1 cellular context compared by ENCODE assay signal in the genomic region with DNA sequence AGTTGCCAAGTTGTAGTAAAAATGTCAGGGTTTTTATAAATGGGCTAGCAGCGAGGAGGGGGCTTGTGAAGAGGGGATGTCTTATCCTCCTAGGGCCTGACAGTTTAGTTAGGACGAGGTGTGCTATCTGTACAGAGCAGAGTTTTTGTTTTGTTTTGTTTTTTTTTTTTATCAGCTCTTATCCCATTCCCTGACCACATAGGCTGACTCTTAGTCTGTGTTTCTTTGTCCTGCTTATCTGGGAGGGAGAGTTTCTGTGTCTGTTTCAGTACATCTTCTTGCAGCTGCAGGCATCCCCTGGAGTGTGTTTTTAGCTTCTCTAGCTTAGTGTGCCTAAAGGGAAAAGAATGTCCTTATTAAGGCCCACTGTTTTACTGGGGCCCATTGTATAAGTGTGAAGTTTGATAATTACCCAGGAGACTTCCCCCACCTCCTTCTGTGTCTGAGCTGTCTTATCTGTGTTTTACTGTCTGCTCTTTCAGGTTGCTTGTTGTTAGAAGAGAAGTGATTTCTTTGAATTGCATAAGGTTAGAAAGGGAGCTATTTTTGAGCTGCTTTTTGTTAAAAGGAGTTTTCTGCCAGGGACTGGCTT.
A peak's percentile ranks its signal among the peaks of the same experiment; 100 is the strongest.
TF ChIP-seq lines count a peak whose summit lies in the region.

No MANE protein-coding gene starts in this region.

TF ChIP-seq in K562, 482 proteins besides CTCF, POLR2A, EP300 and RAD21 (continues in another document):
- TF ChIP-seq ZFPM2 (CRISPR knock-in tag; IDR thresholded peaks at IDR 0.05) (no peak), PHF20 (IDR thresholded peaks at IDR 0.05; ENCODE audit: partially characterized antibody) (no peak), BMI1 (IDR thresholded peaks at IDR 0.05; ENCODE audit: low read length) (no peak), HDAC3 (IDR thresholded peaks at IDR 0.05; ENCODE audit: borderline replicate concordance, partially characterized antibody) (peak; percentile 87), ADNP (tag; IDR thresholded peaks at IDR 0.05) (no peak), MAZ (CRISPR knock-in tag; conservative IDR thresholded peaks at IDR 0.05 in 1 of 2, IDR thresholded peaks at IDR 0.05 in 1 of 2) (0 out of 4 replicates have a peak, but pooled peaks of 1 of the 2 experiments have one; percentile 39), ZNF121 (CRISPR knock-in tag; conservative IDR thresholded peaks at IDR 0.05) (no peak), CSDE1 (IDR thresholded peaks at IDR 0.05) (no peak), RBM25 (IDR thresholded peaks at IDR 0.05; ENCODE audit: low read depth, low read length, severe bottlenecking) (no peak), PHF8 (IDR thresholded peaks at IDR 0.05; ENCODE audit: borderline replicate concordance, low read length) (no peak), RBM34 (IDR thresholded peaks at IDR 0.05; ENCODE audit: borderline replicate concordance, insufficient read depth, low read length) (no peak), ZNF263 (CRISPR knock-in tag; IDR thresholded peaks at IDR 0.05; ENCODE audit: borderline replicate concordance) (no peak), KDM5B (IDR thresholded peaks at IDR 0.05; ENCODE audit: insufficient replicate concordance, low read depth, low read length) (no peak), HNRNPUL1 (IDR thresholded peaks at IDR 0.05; ENCODE audit: low read length) (no peak), ZFP30 (CRISPR knock-in tag; IDR thresholded peaks at IDR 0.05; ENCODE audit: borderline replicate concordance) (no peak), RB1 (IDR thresholded peaks at IDR 0.05; ENCODE audit: low read depth) (no peak), WHSC1 (IDR thresholded peaks at IDR 0.05; ENCODE audit: low read length) (no peak), NCOA1 (IDR thresholded peaks at IDR 0.05; ENCODE audit: low read depth) (0 out of 2 replicates have a peak, but pooled peaks have one; percentile 38), MEF2A (IDR thresholded peaks at IDR 0.05; ENCODE audit: control insufficient read depth, low read depth, low read length) (no peak), PCBP2 (IDR thresholded peaks at IDR 0.05; ENCODE audit: low read depth, low read length, poor library complexity, severe bottlenecking) (no peak), YY1 (IDR thresholded peaks at IDR 0.05; ENCODE audit: borderline replicate concordance in 1 of 3, control insufficient read depth in 1 of 3, extremely low read depth in 1 of 3, insufficient read depth in 3 of 3, insufficient read length in 1 of 3, insufficient replicate concordance in 2 of 3, low read depth in 1 of 3, low read length in 2 of 3) (no peak), DPF2 (IDR thresholded peaks at IDR 0.05) (peak; percentile 88), ZBTB8A (IDR thresholded peaks at IDR 0.05; ENCODE audit: partially characterized antibody) (no peak), CLOCK (CRISPR knock-in tag; IDR thresholded peaks at IDR 0.05; ENCODE audit: borderline replicate concordance) (no peak), THRAP3 (IDR thresholded peaks at IDR 0.05; ENCODE audit: borderline replicate concordance) (no peak), SRSF7 (optimal IDR thresholded peaks at IDR 0.05; ENCODE audit: low read depth, low read length) (no peak), ZNF408 (CRISPR knock-in tag; IDR thresholded peaks at IDR 0.05; ENCODE audit: low read depth) (no peak), ZNF75A (CRISPR knock-in tag; IDR thresholded peaks at IDR 0.05) (no peak), ZNF780A (CRISPR knock-in tag; IDR thresholded peaks at IDR 0.05) (no peak), ZNF146 (CRISPR knock-in tag; IDR thresholded peaks at IDR 0.05; ENCODE audit: unreplicated experiment) (no peak)
- TF ChIP-seq, protein P1, sequence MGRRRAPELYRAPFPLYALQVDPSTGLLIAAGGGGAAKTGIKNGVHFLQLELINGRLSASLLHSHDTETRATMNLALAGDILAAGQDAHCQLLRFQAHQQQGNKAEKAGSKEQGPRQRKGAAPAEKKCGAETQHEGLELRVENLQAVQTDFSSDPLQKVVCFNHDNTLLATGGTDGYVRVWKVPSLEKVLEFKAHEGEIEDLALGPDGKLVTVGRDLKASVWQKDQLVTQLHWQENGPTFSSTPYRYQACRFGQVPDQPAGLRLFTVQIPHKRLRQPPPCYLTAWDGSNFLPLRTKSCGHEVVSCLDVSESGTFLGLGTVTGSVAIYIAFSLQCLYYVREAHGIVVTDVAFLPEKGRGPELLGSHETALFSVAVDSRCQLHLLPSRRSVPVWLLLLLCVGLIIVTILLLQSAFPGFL (CRISPR knock-in tag; IDR thresholded peaks at IDR 0.05) = no peak
- TF ChIP-seq, protein P2, sequence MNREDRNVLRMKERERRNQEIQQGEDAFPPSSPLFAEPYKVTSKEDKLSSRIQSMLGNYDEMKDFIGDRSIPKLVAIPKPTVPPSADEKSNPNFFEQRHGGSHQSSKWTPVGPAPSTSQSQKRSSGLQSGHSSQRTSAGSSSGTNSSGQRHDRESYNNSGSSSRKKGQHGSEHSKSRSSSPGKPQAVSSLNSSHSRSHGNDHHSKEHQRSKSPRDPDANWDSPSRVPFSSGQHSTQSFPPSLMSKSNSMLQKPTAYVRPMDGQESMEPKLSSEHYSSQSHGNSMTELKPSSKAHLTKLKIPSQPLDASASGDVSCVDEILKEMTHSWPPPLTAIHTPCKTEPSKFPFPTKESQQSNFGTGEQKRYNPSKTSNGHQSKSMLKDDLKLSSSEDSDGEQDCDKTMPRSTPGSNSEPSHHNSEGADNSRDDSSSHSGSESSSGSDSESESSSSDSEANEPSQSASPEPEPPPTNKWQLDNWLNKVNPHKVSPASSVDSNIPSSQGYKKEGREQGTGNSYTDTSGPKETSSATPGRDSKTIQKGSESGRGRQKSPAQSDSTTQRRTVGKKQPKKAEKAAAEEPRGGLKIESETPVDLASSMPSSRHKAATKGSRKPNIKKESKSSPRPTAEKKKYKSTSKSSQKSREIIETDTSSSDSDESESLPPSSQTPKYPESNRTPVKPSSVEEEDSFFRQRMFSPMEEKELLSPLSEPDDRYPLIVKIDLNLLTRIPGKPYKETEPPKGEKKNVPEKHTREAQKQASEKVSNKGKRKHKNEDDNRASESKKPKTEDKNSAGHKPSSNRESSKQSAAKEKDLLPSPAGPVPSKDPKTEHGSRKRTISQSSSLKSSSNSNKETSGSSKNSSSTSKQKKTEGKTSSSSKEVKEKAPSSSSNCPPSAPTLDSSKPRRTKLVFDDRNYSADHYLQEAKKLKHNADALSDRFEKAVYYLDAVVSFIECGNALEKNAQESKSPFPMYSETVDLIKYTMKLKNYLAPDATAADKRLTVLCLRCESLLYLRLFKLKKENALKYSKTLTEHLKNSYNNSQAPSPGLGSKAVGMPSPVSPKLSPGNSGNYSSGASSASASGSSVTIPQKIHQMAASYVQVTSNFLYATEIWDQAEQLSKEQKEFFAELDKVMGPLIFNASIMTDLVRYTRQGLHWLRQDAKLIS (CRISPR knock-in tag; IDR thresholded peaks at IDR 0.05) = no peak
- TF ChIP-seq, protein P3, sequence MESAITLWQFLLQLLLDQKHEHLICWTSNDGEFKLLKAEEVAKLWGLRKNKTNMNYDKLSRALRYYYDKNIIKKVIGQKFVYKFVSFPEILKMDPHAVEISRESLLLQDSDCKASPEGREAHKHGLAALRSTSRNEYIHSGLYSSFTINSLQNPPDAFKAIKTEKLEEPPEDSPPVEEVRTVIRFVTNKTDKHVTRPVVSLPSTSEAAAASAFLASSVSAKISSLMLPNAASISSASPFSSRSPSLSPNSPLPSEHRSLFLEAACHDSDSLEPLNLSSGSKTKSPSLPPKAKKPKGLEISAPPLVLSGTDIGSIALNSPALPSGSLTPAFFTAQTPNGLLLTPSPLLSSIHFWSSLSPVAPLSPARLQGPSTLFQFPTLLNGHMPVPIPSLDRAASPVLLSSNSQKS (CRISPR knock-in tag; IDR thresholded peaks at IDR 0.05) = no peak
- TF ChIP-seq, protein P4, sequence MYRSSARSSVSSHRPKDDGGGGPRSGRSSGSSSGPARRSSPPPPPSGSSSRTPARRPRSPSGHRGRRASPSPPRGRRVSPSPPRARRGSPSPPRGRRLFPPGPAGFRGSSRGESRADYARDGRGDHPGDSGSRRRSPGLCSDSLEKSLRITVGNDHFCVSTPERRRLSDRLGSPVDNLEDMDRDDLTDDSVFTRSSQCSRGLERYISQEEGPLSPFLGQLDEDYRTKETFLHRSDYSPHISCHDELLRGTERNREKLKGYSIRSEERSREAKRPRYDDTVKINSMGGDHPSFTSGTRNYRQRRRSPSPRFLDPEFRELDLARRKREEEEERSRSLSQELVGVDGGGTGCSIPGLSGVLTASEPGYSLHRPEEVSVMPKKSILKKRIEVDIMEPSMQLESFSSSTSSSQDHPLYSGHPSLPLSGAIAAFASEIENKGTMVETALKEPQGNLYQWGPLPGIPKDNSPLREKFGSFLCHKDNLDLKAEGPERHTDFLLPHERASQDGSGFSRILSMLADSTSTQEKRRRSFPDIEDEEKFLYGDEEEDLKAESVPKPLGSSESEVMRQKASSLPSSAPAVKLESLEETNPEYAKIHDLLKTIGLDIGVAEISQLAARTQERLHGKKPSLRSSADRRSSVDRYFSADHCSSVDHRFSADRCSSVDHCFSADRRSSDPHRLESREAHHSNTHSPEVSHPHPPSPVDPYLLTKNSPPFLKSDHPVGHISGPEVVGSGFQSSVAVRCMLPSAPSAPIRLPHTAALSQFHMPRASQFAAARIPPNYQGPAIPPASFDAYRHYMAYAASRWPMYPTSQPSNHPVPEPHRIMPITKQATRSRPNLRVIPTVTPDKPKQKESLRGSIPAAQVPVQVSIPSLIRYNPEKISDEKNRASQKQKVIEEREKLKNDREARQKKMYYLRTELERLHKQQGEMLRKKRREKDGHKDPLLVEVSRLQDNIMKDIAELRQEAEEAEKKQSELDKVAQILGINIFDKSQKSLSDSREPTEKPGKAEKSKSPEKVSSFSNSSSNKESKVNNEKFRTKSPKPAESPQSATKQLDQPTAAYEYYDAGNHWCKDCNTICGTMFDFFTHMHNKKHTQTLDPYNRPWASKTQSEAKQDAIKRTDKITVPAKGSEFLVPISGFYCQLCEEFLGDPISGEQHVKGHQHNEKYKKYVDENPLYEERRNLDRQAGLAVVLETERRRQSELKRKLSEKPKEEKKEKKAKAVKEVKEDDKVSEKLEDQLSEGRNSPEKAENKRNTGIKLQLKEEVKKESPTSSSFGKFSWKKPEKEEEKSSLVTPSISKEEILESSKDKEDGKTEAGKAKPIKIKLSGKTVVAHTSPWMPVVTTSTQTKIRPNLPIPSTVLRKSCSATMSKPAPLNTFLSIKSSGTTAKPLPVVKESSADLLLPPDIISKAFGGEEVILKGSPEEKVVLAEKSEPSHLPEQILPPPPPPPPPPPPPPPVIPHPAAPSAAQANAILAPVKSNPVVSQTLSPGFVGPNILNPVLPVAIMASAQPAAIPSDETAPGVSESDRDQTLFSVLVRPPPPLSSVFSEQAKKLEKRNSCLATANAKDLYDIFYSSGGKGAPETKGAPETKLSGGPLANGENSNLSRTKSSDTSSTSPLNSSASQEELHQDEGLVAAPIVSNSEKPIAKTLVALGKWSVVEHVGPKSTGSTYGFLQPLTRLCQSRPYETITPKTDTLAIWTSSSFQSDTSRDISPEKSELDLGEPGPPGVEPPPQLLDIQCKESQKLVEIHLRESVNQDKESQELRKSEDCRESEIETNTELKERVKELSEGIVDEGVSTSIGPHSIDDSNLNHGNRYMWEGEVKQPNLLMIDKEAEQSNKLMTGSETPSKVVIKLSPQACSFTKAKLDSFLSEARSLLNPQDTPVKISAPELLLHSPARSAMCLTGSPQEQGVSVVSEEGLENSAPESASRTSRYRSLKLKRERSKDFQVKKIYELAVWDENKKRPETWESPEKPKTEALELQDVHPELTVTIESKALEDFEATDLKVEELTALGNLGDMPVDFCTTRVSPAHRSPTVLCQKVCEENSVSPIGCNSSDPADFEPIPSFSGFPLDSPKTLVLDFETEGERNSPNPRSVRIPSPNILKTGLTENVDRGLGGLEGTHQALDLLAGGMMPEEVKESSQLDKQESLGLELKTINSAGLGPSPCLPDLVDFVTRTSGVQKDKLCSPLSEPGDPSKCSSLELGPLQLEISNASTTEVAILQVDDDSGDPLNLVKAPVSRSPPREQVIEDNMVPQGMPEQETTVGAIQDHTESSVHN (IDR thresholded peaks at IDR 0.05; ENCODE audit: borderline replicate concordance in 1 of 2, low read depth in 1 of 2) = no peak
- TF ChIP-seq, protein P5, sequence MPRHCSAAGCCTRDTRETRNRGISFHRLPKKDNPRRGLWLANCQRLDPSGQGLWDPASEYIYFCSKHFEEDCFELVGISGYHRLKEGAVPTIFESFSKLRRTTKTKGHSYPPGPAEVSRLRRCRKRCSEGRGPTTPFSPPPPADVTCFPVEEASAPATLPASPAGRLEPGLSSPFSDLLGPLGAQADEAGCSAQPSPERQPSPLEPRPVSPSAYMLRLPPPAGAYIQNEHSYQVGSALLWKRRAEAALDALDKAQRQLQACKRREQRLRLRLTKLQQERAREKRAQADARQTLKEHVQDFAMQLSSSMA (CRISPR knock-in tag; IDR thresholded peaks at IDR 0.05) = no peak
- TF ChIP-seq, protein P6, sequence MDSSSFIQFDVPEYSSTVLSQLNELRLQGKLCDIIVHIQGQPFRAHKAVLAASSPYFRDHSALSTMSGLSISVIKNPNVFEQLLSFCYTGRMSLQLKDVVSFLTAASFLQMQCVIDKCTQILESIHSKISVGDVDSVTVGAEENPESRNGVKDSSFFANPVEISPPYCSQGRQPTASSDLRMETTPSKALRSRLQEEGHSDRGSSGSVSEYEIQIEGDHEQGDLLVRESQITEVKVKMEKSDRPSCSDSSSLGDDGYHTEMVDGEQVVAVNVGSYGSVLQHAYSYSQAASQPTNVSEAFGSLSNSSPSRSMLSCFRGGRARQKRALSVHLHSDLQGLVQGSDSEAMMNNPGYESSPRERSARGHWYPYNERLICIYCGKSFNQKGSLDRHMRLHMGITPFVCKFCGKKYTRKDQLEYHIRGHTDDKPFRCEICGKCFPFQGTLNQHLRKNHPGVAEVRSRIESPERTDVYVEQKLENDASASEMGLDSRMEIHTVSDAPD (CRISPR knock-in tag; IDR thresholded peaks at IDR 0.05) = no peak
- TF ChIP-seq, protein P7, sequence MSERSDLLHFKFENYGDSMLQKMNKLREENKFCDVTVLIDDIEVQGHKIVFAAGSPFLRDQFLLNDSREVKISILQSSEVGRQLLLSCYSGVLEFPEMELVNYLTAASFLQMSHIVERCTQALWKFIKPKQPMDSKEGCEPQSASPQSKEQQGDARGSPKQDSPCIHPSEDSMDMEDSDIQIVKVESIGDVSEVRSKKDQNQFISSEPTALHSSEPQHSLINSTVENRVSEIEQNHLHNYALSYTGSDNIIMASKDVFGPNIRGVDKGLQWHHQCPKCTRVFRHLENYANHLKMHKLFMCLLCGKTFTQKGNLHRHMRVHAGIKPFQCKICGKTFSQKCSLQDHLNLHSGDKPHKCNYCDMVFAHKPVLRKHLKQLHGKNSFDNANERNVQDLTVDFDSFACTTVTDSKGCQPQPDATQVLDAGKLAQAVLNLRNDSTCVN (CRISPR knock-in tag; IDR thresholded peaks at IDR 0.05) = no peak
